ENCODE assay signal across 17 cellular contexts in genomic region chr19:40928859-40929258, GRCh38. TPM values are rescaled to one million over a fixed set of nuclear protein-coding genes. Genes with fewer than 3 reads are reported as not detected.
DNase-seq lines count a peak whose midpoint lies in the region; ATAC-seq and TF ChIP-seq lines count a peak whose summit lies in the region.
"Had no signal": no experiment of that assay in that cellular context is flagged by ENCODE, and none has a peak within 500 bp of the region (broad histone marks: within the 10 kb centered on the region; RNA-seq: fewer than 3 reads in every experiment).

No MANE protein-coding gene starts in this region.

- H3K18ac ChIP-seq in mesendoderm (ENCODE audit: low read length), result no peak overlapping the region

- H3K4me3 ChIP-seq in fibroblast of the aortic adventitia (ENCODE audit: low read depth, low read length) (no peak overlapping the region), mesendoderm (ENCODE audit: low read length) (no peak overlapping the region)
- H3K4me3 ChIP-seq: HAP-1 had no signal

- H3K36me3 Mint-ChIP-seq in activated T-cell treated with anti-CD3 and anti-CD28 coated beads, Interleukin-2, amount 50 U/mL, for 24 hours (ENCODE audit: low read depth), result no peaks in the 10 kb centered on the region
- no peaks in the 10 kb centered on the region for H3K36me3 Mint-ChIP-seq in activated T-cell treated with anti-CD3 and anti-CD28 coated beads, Interleukin-2, amount 50 U/mL, for 4 hours (ENCODE audit: insufficient read depth)
- H3K36me3 Mint-ChIP-seq: CD4-positive, alpha-beta memory T cell had no signal

- peaks cover 4% of the 10 kb centered on the region for H3K4me1 ChIP-seq in mesendoderm (ENCODE audit: control insufficient read depth, low read depth, low read length)
- H3K4me1 ChIP-seq: BE2C, HAP-1 had no signal

- H3K27me3 ChIP-seq in mesendoderm (ENCODE audit: insufficient read depth, low read length, poor library complexity), result no peaks in the 10 kb centered on the region

- peak; percentile 24 for DNase-seq in OCI-M1 (lab: John Stamatoyannopoulos, UW)
- peak; percentile 44 for DNase-seq in fibroblast of the aortic adventitia (ENCODE audit: low read depth)
- peak; percentile 75 for DNase-seq in mesendoderm
- no peak for DNase-seq in MV-4-11 (lab: John Stamatoyannopoulos, UW)
- DNase-seq in NCI-H2196 treated with DMSO at 0.1 percent for 48 hours (lab: John Stamatoyannopoulos, UW; ENCODE audit: unreplicated experiment), result no peak
- no peak for DNase-seq in activated T-cell treated with anti-CD3 and anti-CD28 coated beads, Interleukin-2, amount 50 U/mL, for 24 hours
- no peak for DNase-seq in activated T-cell treated with anti-CD3 and anti-CD28 coated beads, Interleukin-2, amount 50 U/mL, for 4 hours
- DNase-seq: BE2C; CD4-positive, alpha-beta memory T cell; DMS153; DMS79 treated with DMSO at 0.1 percent for 48 hours; EL; GOT3 had no signal

- TF ChIP-seq CTCF in fibroblast of the aortic adventitia (IDR thresholded peaks at IDR 0.05; ENCODE audit: insufficient read depth, low read length), result no peak

- no peak overlapping the region for H3K4me3 Mint-ChIP-seq in activated T-cell treated with anti-CD3 and anti-CD28 coated beads, Interleukin-2, amount 50 U/mL, for 24 hours
- H3K4me3 Mint-ChIP-seq in activated T-cell treated with anti-CD3 and anti-CD28 coated beads, Interleukin-2, amount 50 U/mL, for 4 hours, result no peak overlapping the region
- H3K4me3 Mint-ChIP-seq: CD4-positive, alpha-beta memory T cell had no signal

- H4K8ac ChIP-seq in mesendoderm (ENCODE audit: low read depth, low read length), result no peak overlapping the region

- H3K56ac ChIP-seq in mesendoderm (ENCODE audit: low read length), result no peak overlapping the region

- no peak overlapping the region for H4K5ac ChIP-seq in mesendoderm (ENCODE audit: low read length)

- no peak for ATAC-seq in activated T-cell treated with anti-CD3 and anti-CD28 coated beads, Interleukin-2, amount 50 U/mL, for 4 hours

- H3K36me3 ChIP-seq in mesendoderm (ENCODE audit: control insufficient read depth, insufficient read depth, low read length), result no peaks in the 10 kb centered on the region
- H3K36me3 ChIP-seq: BE2C, HAP-1 had no signal

- peaks cover 21% of the 10 kb centered on the region for H3K27me3 Mint-ChIP-seq in activated T-cell treated with anti-CD3 and anti-CD28 coated beads, Interleukin-2, amount 50 U/mL, for 24 hours
- H3K27me3 Mint-ChIP-seq in activated T-cell treated with anti-CD3 and anti-CD28 coated beads, Interleukin-2, amount 50 U/mL, for 4 hours (ENCODE audit: low read depth), result peaks cover 17% of the 10 kb centered on the region

- no peaks in the 10 kb centered on the region for H3K4me1 Mint-ChIP-seq in activated T-cell treated with anti-CD3 and anti-CD28 coated beads, Interleukin-2, amount 50 U/mL, for 24 hours (ENCODE audit: low read depth)
- no peaks in the 10 kb centered on the region for H3K4me1 Mint-ChIP-seq in activated T-cell treated with anti-CD3 and anti-CD28 coated beads, Interleukin-2, amount 50 U/mL, for 4 hours (ENCODE audit: low read depth)
- H3K4me1 Mint-ChIP-seq: CD4-positive, alpha-beta memory T cell had no signal

- H3K9ac ChIP-seq in mesendoderm (ENCODE audit: low read length), result no peak overlapping the region

- no peak overlapping the region for H2AK5ac ChIP-seq in mesendoderm (ENCODE audit: low read length)

- H3K27ac Mint-ChIP-seq in activated T-cell treated with anti-CD3 and anti-CD28 coated beads, Interleukin-2, amount 50 U/mL, for 24 hours, result no peak overlapping the region
- H3K27ac Mint-ChIP-seq: CD4-positive, alpha-beta memory T cell had no signal

- no peak overlapping the region for H2BK15ac ChIP-seq in mesendoderm (replicated peaks; ENCODE audit: low read depth)

- H3K79me2 ChIP-seq in mesendoderm (ENCODE audit: control insufficient read depth, insufficient read depth, low read length), result no peaks in the 10 kb centered on the region

- WGBS in mesendoderm (ENCODE audit: extremely low coverage, insufficient coverage, low lambda C conversion rate), result no CpG with 5 or more reads among the region's 1 CpG

- no peak overlapping the region for H2BK5ac ChIP-seq in mesendoderm (ENCODE audit: low read length)

- no peaks in the 10 kb centered on the region for H3K79me1 ChIP-seq in mesendoderm (ENCODE audit: low read length)

- no peak overlapping the region for H3K23ac ChIP-seq in mesendoderm (ENCODE audit: low read length)

- H3K9me3 Mint-ChIP-seq in activated T-cell treated with anti-CD3 and anti-CD28 coated beads, Interleukin-2, amount 50 U/mL, for 24 hours, result no peaks in the 10 kb centered on the region
- H3K9me3 Mint-ChIP-seq in activated T-cell treated with anti-CD3 and anti-CD28 coated beads, Interleukin-2, amount 50 U/mL, for 4 hours, result no peaks in the 10 kb centered on the region

- no peak overlapping the region for H2BK120ac ChIP-seq in mesendoderm (ENCODE audit: low read depth, low read length)

- no peak overlapping the region for H3K4me2 ChIP-seq in mesendoderm (ENCODE audit: low read length)

- H3K27ac ChIP-seq in mesendoderm (ENCODE audit: low read depth, low read length), result no peak overlapping the region
- H3K27ac ChIP-seq: C4-2B had no signal

- no peak overlapping the region for H3K4ac ChIP-seq in mesendoderm (ENCODE audit: low read depth, low read length)

RNA-seq across cellular contexts. Expression of gene CYP2A7, which starts 46.8 kb away (rescaled TPM):
- not detected in 2 replicates for total RNA-seq in fibroblast of the aortic adventitia (ENCODE audit: low replicate concordance)
- polyA plus RNA-seq in mesendoderm (2013, experiment 1 of 2), result 0.04 TPM
- polyA plus RNA-seq in mesendoderm (2013, experiment 2 of 2), result not detected
- not detected for total RNA-seq in activated T-cell treated with anti-CD3 and anti-CD28 coated beads, Interleukin-2, amount 50 U/mL, for 4 hours
- total RNA-seq: CD4-positive, alpha-beta memory T cell; HT1080 had no signal
- polyA plus RNA-seq: AG04450; CD4-positive, alpha-beta memory T cell had no signal

Comparison
In these comparisons a context has a peak if more than half of its experiments do, and no peak if none do; other contexts are left out.
1. DNase-seq: peak in OCI-M1 (single experiment), fibroblast of the aortic adventitia (single experiment) and mesendoderm (single experiment); none in MV-4-11 (single experiment), NCI-H2196 treated with DMSO at 0.1 percent for 48 hours (single experiment), activated T-cell treated with anti-CD3 and anti-CD28 coated beads, Interleukin-2, amount 50 U/mL, for 24 hours (single experiment) and activated T-cell treated with anti-CD3 and anti-CD28 coated beads, Interleukin-2, amount 50 U/mL, for 4 hours (single experiment).